In genomic region chr21:33739701-33740100, GRCh38 we compare ENCODE assay signal across 18 cellular contexts.
DNase-seq lines count a peak whose midpoint lies in the region; ATAC-seq, FAIRE-seq and TF ChIP-seq lines count a peak whose summit lies in the region.
"Had no signal": no experiment of that assay in that cellular context is flagged by ENCODE, and none has a peak within 500 bp of the region (broad histone marks: within the 10 kb centered on the region; RNA-seq: fewer than 3 reads in every experiment).

No MANE protein-coding gene starts in this region.

- no peak overlapping the region for H3K4me3 ChIP-seq in HUES6 (ENCODE audit: low read depth, low read length)
- H3K4me3 ChIP-seq in endodermal cell (ENCODE audit: low read length), result no peak overlapping the region
- H3K4me3 ChIP-seq in neural progenitor cell, result no peak overlapping the region
- no peak overlapping the region for H3K4me3 ChIP-seq in WERI-Rb-1 (ENCODE audit: low read depth, low read length)
- H3K4me3 ChIP-seq: GM12878, GM23338 had no signal

- H3K27me3 Mint-ChIP-seq in endodermal cell (ENCODE audit: insufficient read depth) (no peaks in the 10 kb centered on the region), neural progenitor cell (ENCODE audit: insufficient read depth, low read depth) (no peaks in the 10 kb centered on the region)
- H3K27me3 Mint-ChIP-seq in naive thymus-derived CD8-positive, alpha-beta T cell, result peaks cover 0 to 3% (median 0%) of the 10 kb centered on the region in 5 donors

- DNase-seq in endodermal cell (no peak), neural progenitor cell (ENCODE audit: low spot score) (no peak), WERI-Rb-1 (no peak), frontal cortex (ENCODE audit: low spot score in 2 of 2) (no peak)
- no peak for DNase-seq in naive thymus-derived CD8-positive, alpha-beta T cell
- DNase-seq: C1 segment of cervical spinal cord; CD8-positive, alpha-beta T cell; DMS 273 treated with DMSO at 0.1 percent for 48 hours; DMS79; EL; GDM1; H9 had no signal

- peaks cover 7% of the 10 kb centered on the region for H4K20me1 ChIP-seq in neural progenitor cell (ENCODE audit: low read depth)

- H3K4me1 ChIP-seq in HUES6 (ENCODE audit: control insufficient read depth, insufficient read depth, low read length) (no peaks in the 10 kb centered on the region; the same call in 1 of the 2 replicates), endodermal cell (ENCODE audit: control insufficient read depth, insufficient read depth, low read length) (no peaks in the 10 kb centered on the region), neural progenitor cell (no peaks in the 10 kb centered on the region)

- H3K79me2 ChIP-seq in neural progenitor cell (ENCODE audit: low read depth), result no peaks in the 10 kb centered on the region

- H3K27ac Mint-ChIP-seq in endodermal cell (no peak overlapping the region), neural progenitor cell (no peak overlapping the region)
- H3K27ac Mint-ChIP-seq in naive thymus-derived CD8-positive, alpha-beta T cell, result no peak overlapping the region
- H3K27ac Mint-ChIP-seq: CD8-positive, alpha-beta T cell; GM23338; H9 had no signal

- H3K36me3 ChIP-seq in HUES6 (ENCODE audit: control insufficient read depth, insufficient read depth, low read length) (peaks cover 51% of the 10 kb centered on the region), endodermal cell (ENCODE audit: control insufficient read depth, insufficient read depth, low read length) (peaks cover 45% of the 10 kb centered on the region), neural progenitor cell (peaks cover 4% of the 10 kb centered on the region), WERI-Rb-1 (peaks cover 11% of the 10 kb centered on the region)

- no peak overlapping the region for H3K4me2 ChIP-seq in neural progenitor cell
- H3K4me2 ChIP-seq: GM23338 had no signal

- H3K4me3 Mint-ChIP-seq in endodermal cell (no peak overlapping the region), neural progenitor cell (no peak overlapping the region)
- no peak overlapping the region for H3K4me3 Mint-ChIP-seq in naive thymus-derived CD8-positive, alpha-beta T cell
- H3K4me3 Mint-ChIP-seq: CD8-positive, alpha-beta T cell; GM23338; H9 had no signal

- peaks cover 31% of the 10 kb centered on the region for H3K36me3 Mint-ChIP-seq in endodermal cell (ENCODE audit: low read depth)
- peaks cover 40% of the 10 kb centered on the region for H3K36me3 Mint-ChIP-seq in neural progenitor cell
- H3K36me3 Mint-ChIP-seq in naive thymus-derived CD8-positive, alpha-beta T cell, result peaks cover 0 to 2% (median 0%) of the 10 kb centered on the region in 3 donors
- H3K36me3 Mint-ChIP-seq: CD8-positive, alpha-beta T cell had no signal

- H3K9me3 ChIP-seq in HUES6 (ENCODE audit: control insufficient read depth, insufficient read depth, low read depth, low read length), result no peaks in the 10 kb centered on the region
- H3K9me3 ChIP-seq in endodermal cell (ENCODE audit: control insufficient read depth, low read length), result no peaks in the 10 kb centered on the region
- no peaks in the 10 kb centered on the region for H3K9me3 ChIP-seq in neural progenitor cell (ENCODE audit: low read depth)
- no peaks in the 10 kb centered on the region for H3K9me3 ChIP-seq in WERI-Rb-1 (ENCODE audit: severe bottlenecking)

- no peak for ATAC-seq in naive thymus-derived CD8-positive, alpha-beta T cell
- ATAC-seq: CD8-positive, alpha-beta T cell; GM12878; GM23338; HCT116 had no signal

- peak overlapping the region; percentile 33; the same call in 1 of the 2 replicates for H3K27ac ChIP-seq in HUES6 (ENCODE audit: low read depth, low read length)
- H3K27ac ChIP-seq in endodermal cell (ENCODE audit: low read depth, low read length), result no peak overlapping the region
- peak overlapping the region; percentile 26 for H3K27ac ChIP-seq in neural progenitor cell
- no peak overlapping the region for H3K27ac ChIP-seq in WERI-Rb-1

- no peaks in the 10 kb centered on the region for H3F3A ChIP-seq in neural progenitor cell (ENCODE audit: low read depth)

- H3K9ac ChIP-seq in HUES6 (ENCODE audit: low read length), result no peak overlapping the region
- peak overlapping the region; percentile 19 for H3K9ac ChIP-seq in endodermal cell (ENCODE audit: extremely low read depth, low read length, poor library complexity, severe bottlenecking)
- H3K9ac ChIP-seq in neural progenitor cell, result no peak overlapping the region

- H3K4me1 Mint-ChIP-seq in endodermal cell, result peaks cover 2% of the 10 kb centered on the region
- H3K4me1 Mint-ChIP-seq in neural progenitor cell, result no peaks in the 10 kb centered on the region
- no peaks in the 10 kb centered on the region for H3K4me1 Mint-ChIP-seq in naive thymus-derived CD8-positive, alpha-beta T cell
- H3K4me1 Mint-ChIP-seq: GM23338, H9 had no signal

- TF ChIP-seq CTCF in endodermal cell (conservative IDR thresholded peaks at IDR 0.05) (no peak), neural progenitor cell (IDR thresholded peaks at IDR 0.05) (no peak), WERI-Rb-1 (IDR thresholded peaks at IDR 0.05; ENCODE audit: low read depth, low read length) (no peak)

- no peak for FAIRE-seq in frontal cortex (lab: Jason Lieb, UNC)
- FAIRE-seq: D721Med, GM12878, GM18507 had no signal

- no peak overlapping the region for H2AFZ ChIP-seq in neural progenitor cell (replicated peaks)
- H2AFZ ChIP-seq: GM23338 had no signal

- WGBS in endodermal cell (ENCODE audit: insufficient coverage in 1 of 2, insufficient read length in 1 of 2), 2 experiments, result 61 to 76% methylated on average over 5 of the region's 5 CpGs

- H3K27me3 ChIP-seq in HUES6 (ENCODE audit: control insufficient read depth, insufficient read depth, low read length), result no peaks in the 10 kb centered on the region
- no peaks in the 10 kb centered on the region for H3K27me3 ChIP-seq in endodermal cell (ENCODE audit: control insufficient read depth, insufficient read depth, low read length, poor library complexity, severe bottlenecking)
- no peaks in the 10 kb centered on the region for H3K27me3 ChIP-seq in neural progenitor cell
- no peaks in the 10 kb centered on the region for H3K27me3 ChIP-seq in WERI-Rb-1 (ENCODE audit: insufficient read depth, low read depth, severe bottlenecking)

- H3K9me3 Mint-ChIP-seq in endodermal cell, result no peaks in the 10 kb centered on the region
- H3K9me3 Mint-ChIP-seq in neural progenitor cell, result no peaks in the 10 kb centered on the region
- no peaks in the 10 kb centered on the region for H3K9me3 Mint-ChIP-seq in naive thymus-derived CD8-positive, alpha-beta T cell
- H3K9me3 Mint-ChIP-seq: CD8-positive, alpha-beta T cell; GM23338; H9 had no signal

- POLR2A ChIA-PET in naive thymus-derived CD8-positive, alpha-beta T cell (lab: Charles Lee), result no interaction called here

Comparison
In these comparisons a context has a peak if more than half of its experiments do, and no peak if none do; other contexts are left out.
1. H3K27ac ChIP-seq: peak in HUES6 (single experiment) and neural progenitor cell (single experiment); none in endodermal cell (single experiment) and WERI-Rb-1 (single experiment).